3 cellular contexts compared by ENCODE assay signal in the genomic region with DNA sequence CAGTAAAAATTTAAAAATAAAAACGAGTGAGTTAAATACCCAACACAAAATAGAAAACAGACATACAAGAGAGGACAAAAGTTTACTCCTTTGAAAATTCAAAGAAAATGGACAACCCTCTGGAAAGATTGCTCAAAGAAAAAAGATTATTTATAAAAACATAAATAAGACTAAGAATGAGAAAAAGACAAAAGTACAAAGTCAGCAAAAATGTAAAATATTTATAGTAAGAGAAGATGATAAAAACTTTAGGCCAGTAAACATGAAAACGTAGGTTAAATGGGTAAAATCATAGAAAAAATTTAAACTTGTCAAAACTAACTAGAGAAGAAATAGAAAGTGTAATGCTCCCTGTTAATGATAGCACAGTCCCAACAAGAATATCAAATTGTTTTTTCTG.
TF ChIP-seq lines count a peak whose summit lies in the region.

No MANE protein-coding gene starts in this region.

TF ChIP-seq in HepG2, 621 proteins besides CTCF, POLR2A, EP300 and RAD21:
- TF ChIP-seq ZNF644 (CRISPR knock-in tag; IDR thresholded peaks at IDR 0.05; ENCODE audit: low read depth): no peak
- TF ChIP-seq MAFK (conservative IDR thresholded peaks at IDR 0.05 in 1 of 2, IDR thresholded peaks at IDR 0.05 in 1 of 2; ENCODE audit: low read length in 2 of 2): peak; percentile 86 to 96
- TF ChIP-seq MAFF (IDR thresholded peaks at IDR 0.05; ENCODE audit: low read depth, low read length): peak; percentile 89

TF ChIP-seq in IMR-90, 13 proteins besides CTCF, POLR2A, EP300 and RAD21:
- no peak for TF ChIP-seq RFX5 (IDR thresholded peaks at IDR 0.05; ENCODE audit: low read depth, low read length)
- peak; percentile 96 for TF ChIP-seq MAFK (IDR thresholded peaks at IDR 0.05; ENCODE audit: low read depth, low read length)

TF ChIP-seq in H1, 55 proteins besides CTCF, POLR2A, EP300 and RAD21:
- no peak for TF ChIP-seq CBX5 (IDR thresholded peaks at IDR 0.05; ENCODE audit: low read depth, low read length)
- no peak for TF ChIP-seq CHD1 (IDR thresholded peaks at IDR 0.05; ENCODE audit: low read depth, low read length)
- no peak for TF ChIP-seq GABPA (IDR thresholded peaks at IDR 0.05; ENCODE audit: borderline replicate concordance, insufficient read depth, low read length)
- peak; percentile 60; the same call in 1 of the 2 replicates for TF ChIP-seq MAFK (IDR thresholded peaks at IDR 0.05; ENCODE audit: low read depth, low read length)
- TF ChIP-seq BCL11A (IDR thresholded peaks at IDR 0.05; ENCODE audit: low read depth in 2 of 2, low read length in 2 of 2): no peak
- TF ChIP-seq RNF2 (IDR thresholded peaks at IDR 0.05; ENCODE audit: borderline replicate concordance, low read depth, low read length, missing control alignments, poor library complexity, severe bottlenecking): no peak
